ENCODE assay signal across 12 cellular contexts in genomic region chr20:47500554-47500953, GRCh38. TPM values are rescaled to one million over a fixed set of nuclear protein-coding genes. Genes with fewer than 3 reads are reported as not detected.
DNase-seq lines count a peak whose midpoint lies in the region; ATAC-seq, FAIRE-seq and TF ChIP-seq lines count a peak whose summit lies in the region.
"Had no signal": no experiment of that assay in that cellular context is flagged by ENCODE, and none has a peak within 500 bp of the region (broad histone marks: within the 10 kb centered on the region; RNA-seq: fewer than 3 reads in every experiment).

No MANE protein-coding gene starts in this region.

- H3K9me3 ChIP-seq in heart left ventricle: peaks cover 0 to 4% (median 0%) of the 10 kb centered on the region in 12 donors
- no peaks in the 10 kb centered on the region for H3K9me3 ChIP-seq in SU-DHL-6 (ENCODE audit: insufficient read depth, low read length)
- no peaks in the 10 kb centered on the region for H3K9me3 ChIP-seq in hepatocyte (ENCODE audit: low read depth)
- no peaks in the 10 kb centered on the region for H3K9me3 ChIP-seq in transverse colon

- H2AFZ ChIP-seq in SU-DHL-6 (ENCODE audit: low read depth, low read length, severe bottlenecking): no peak overlapping the region
- H2AFZ ChIP-seq in hepatocyte: no peak overlapping the region

- H3K9ac ChIP-seq in SU-DHL-6 (ENCODE audit: low read length): peak overlapping the region; percentile 99

- no peak for TF ChIP-seq POLR2A in heart left ventricle (IDR thresholded peaks at IDR 0.05)
- no peak for TF ChIP-seq POLR2A in transverse colon (IDR thresholded peaks at IDR 0.05)

- no peak for FAIRE-seq in frontal cortex (lab: Jason Lieb, UNC)
- FAIRE-seq: bronchial epithelial cell, islet of Langerhans had no signal

- H4K20me1 ChIP-seq in SU-DHL-6 (ENCODE audit: low read depth, low read length) (0 out of 2 replicates have a peak, but pooled peaks cover 7% of the 10 kb centered on the region), hepatocyte (ENCODE audit: insufficient read depth, poor library complexity, severe bottlenecking) (peaks cover 23% of the 10 kb centered on the region)

- intact Hi-C loops in heart left ventricle (cut with DNase I): loop anchor here (2.0 to 10.0 kb wide), 15 partner anchors 46 to 306 kb away; no protein-coding TSS in a partner anchor
- intact Hi-C loops in Right ventricle myocardium inferior (cut with DNase I): loop anchor here (5.0 kb wide), 5 partner anchors 62 to 122 kb away; no protein-coding TSS in a partner anchor
- intact Hi-C loops in transverse colon (cut with DNase I; ENCODE audit: low total_unique reads): loop anchor here (10.0 kb wide), 1 partner anchor 124 kb away; no protein-coding TSS in a partner anchor

- TF ChIP-seq CTCF in heart left ventricle (IDR thresholded peaks at IDR 0.05) (no peak), SU-DHL-6 (IDR thresholded peaks at IDR 0.05; ENCODE audit: insufficient read depth, low read length, poor library complexity, severe bottlenecking) (no peak), hepatocyte (IDR thresholded peaks at IDR 0.05; ENCODE audit: poor library complexity) (no peak), transverse colon (IDR thresholded peaks at IDR 0.05) (no peak)

- H3F3A ChIP-seq in SU-DHL-6 (ENCODE audit: insufficient read depth): peaks cover 71% of the 10 kb centered on the region

- peak overlapping the region in 11 of 12 donors; percentile 91 to 98 (median 95) for H3K27ac ChIP-seq in heart left ventricle
- peak overlapping the region; percentile 93 for H3K27ac ChIP-seq in SU-DHL-6 (ENCODE audit: low read depth, low read length)
- H3K27ac ChIP-seq in hepatocyte: no peak overlapping the region
- H3K27ac ChIP-seq in transverse colon: peak overlapping the region in 3 of 4 donors; percentile 89 to 95 (median 95)

- TF ChIP-seq EP300 in transverse colon (IDR thresholded peaks at IDR 0.05; ENCODE audit: low read depth): no peak

- ATAC-seq in heart left ventricle (no peak), Right ventricle myocardium inferior (no peak)

- H3K79me2 ChIP-seq in SU-DHL-6 (ENCODE audit: insufficient read depth, low read length) (peaks cover 59% of the 10 kb centered on the region), hepatocyte (peaks cover 31% of the 10 kb centered on the region)

- peak overlapping the region; percentile 94 for H3K4me2 ChIP-seq in SU-DHL-6 (ENCODE audit: low read depth, low read length, poor library complexity, severe bottlenecking)
- H3K4me2 ChIP-seq in hepatocyte: peak overlapping the region; percentile 81

- 31 to 43% (median 39%) methylated on average over 4 of the region's 4 CpGs for WGBS in heart left ventricle, 4 donors
- 80% methylated on average over 4 of the region's 4 CpGs for WGBS in hepatocyte (ENCODE audit: low lambda C conversion rate, missing lambda C conversion rate)
- WGBS in transverse colon (ENCODE audit: low coverage in 1 of 2), 2 donors: 60 to 66% methylated on average over 4 of the region's 4 CpGs

- H3K4me3 ChIP-seq in heart left ventricle (no peak overlapping the region), SU-DHL-6 (ENCODE audit: insufficient read depth, low read length, poor library complexity, severe bottlenecking) (peak overlapping the region; percentile 96), hepatocyte (no peak overlapping the region), transverse colon (no peak overlapping the region)

- H3K27me3 ChIP-seq in heart left ventricle: no peaks in the 10 kb centered on the region
- H3K27me3 ChIP-seq in SU-DHL-6 (ENCODE audit: low read length): no peaks in the 10 kb centered on the region
- H3K27me3 ChIP-seq in hepatocyte: no peaks in the 10 kb centered on the region
- no peaks in the 10 kb centered on the region for H3K27me3 ChIP-seq in transverse colon

- peaks cover 0 to 36% (median 17%) of the 10 kb centered on the region in 12 donors for H3K4me1 ChIP-seq in heart left ventricle
- peaks cover 11% of the 10 kb centered on the region for H3K4me1 ChIP-seq in hepatocyte (ENCODE audit: insufficient read depth)
- H3K4me1 ChIP-seq in transverse colon: peaks cover 9 to 24% (median 13%) of the 10 kb centered on the region in 4 donors

- in situ Hi-C loops in transverse colon (cut with MboI; ENCODE audit: low pct_ligation_motif_present in 1 of 4, low pct_unique_long_range_greater_than_20kb in 1 of 4, low sequenced_read_pairs in 3 of 4): no loop called here

- DNase-seq in heart left ventricle (no peak), Right ventricle myocardium inferior (ENCODE audit: missing footprints) (no peak), hepatocyte (ENCODE audit: low spot score) (no peak), transverse colon (no peak), NCI-H1930 (lab: John Stamatoyannopoulos, UW) (no peak), Kasumi-1 (lab: John Stamatoyannopoulos, UW) (no peak), frontal cortex (ENCODE audit: low spot score in 2 of 2) (no peak)
- DNase-seq: DMS153; stimulated activated CD4-positive, alpha-beta T cell treated with anti-CD3 and anti-CD28 coated beads, Interleukin-4, amount 100 ng/mL, for 4 hours had no signal

- H3K9me2 ChIP-seq in SU-DHL-6 (replicated peaks; ENCODE audit: insufficient read depth, low read length) (no peaks in the 10 kb centered on the region), hepatocyte (replicated peaks; ENCODE audit: insufficient read depth) (no peaks in the 10 kb centered on the region)

- no peaks in the 10 kb centered on the region for H3K36me3 ChIP-seq in heart left ventricle
- H3K36me3 ChIP-seq in SU-DHL-6 (ENCODE audit: low read length): peaks cover 14% of the 10 kb centered on the region
- H3K36me3 ChIP-seq in hepatocyte (replicated peaks; ENCODE audit: insufficient read depth, low read depth): no peaks in the 10 kb centered on the region
- no peaks in the 10 kb centered on the region for H3K36me3 ChIP-seq in transverse colon

RNA-seq across cellular contexts. Expression of gene NCOA3, which starts 1.1 kb away (rescaled TPM):
- total RNA-seq in heart left ventricle (10 to 100 TPM; 19.4 to 39.3 (median 26.6) TPM), Right ventricle myocardium inferior (21.6 TPM), hepatocyte (27.0 and 28.6 TPM in 2 replicates), transverse colon (10 to 100 TPM in 3 of 4 donors, 1 to 10 TPM in 1; 9.2 to 39.1 (median 22.3) TPM), frontal cortex (42.0 TPM)
- polyA plus RNA-seq in heart left ventricle (10 to 100 TPM in 1 of 2 donors, 1 to 10 TPM in 1; 6.7 to 18.1 TPM), hepatocyte (12.5 and 12.7 TPM in 2 replicates)
